In the genomic region with DNA sequence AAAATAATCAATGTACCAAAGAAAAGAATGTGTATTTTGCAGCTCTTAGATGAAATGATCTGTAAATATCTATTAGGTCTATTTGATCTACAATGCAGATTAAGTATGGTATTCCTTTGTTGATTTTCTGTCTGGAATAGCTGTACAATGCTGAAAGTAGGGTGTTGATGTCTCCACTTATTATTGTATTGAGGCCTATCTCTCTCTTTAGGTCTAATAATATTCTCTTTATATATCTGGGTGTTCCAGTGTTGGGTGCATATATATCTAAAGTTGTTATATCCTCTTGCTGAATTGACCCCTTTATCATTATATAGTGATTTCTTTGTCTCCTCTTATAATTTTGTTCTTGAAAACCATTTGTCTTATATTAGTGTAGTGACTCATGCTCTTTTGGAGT, we compare ENCODE assay signal across 28 cellular contexts.
DNase-seq lines count a peak whose midpoint lies in the region; ATAC-seq, FAIRE-seq and TF ChIP-seq lines count a peak whose summit lies in the region.
"Had no signal": no experiment of that assay in that cellular context is flagged by ENCODE, and none has a peak within 500 bp of the region (broad histone marks: within the 10 kb centered on the region; RNA-seq: fewer than 3 reads in every experiment).

No MANE protein-coding gene starts in this region.

- H3K27me3 ChIP-seq in HepG2 (ENCODE audit: control insufficient read depth in 1 of 2, insufficient read depth in 2 of 2, low read length in 2 of 2) (no peaks in the 10 kb centered on the region), right lobe of liver (no peaks in the 10 kb centered on the region)
- H3K27me3 ChIP-seq: BE2C; BLaER1; BLaER1 treated with 17β-estradiol and CSF1 and Interleukin-3, amounts not matched to agents 10 nM and 100 nM had no signal

- no peaks in the 10 kb centered on the region for H3K79me2 ChIP-seq in HepG2 (ENCODE audit: insufficient read depth, low read length)

- peaks cover 98% of the 10 kb centered on the region for H3K9me3 ChIP-seq in HepG2 (ENCODE audit: low read length)
- no peaks in the 10 kb centered on the region for H3K9me3 ChIP-seq in right lobe of liver
- H3K9me3 ChIP-seq: BE2C; BLaER1; BLaER1 treated with 17β-estradiol and CSF1 and Interleukin-3, amounts not matched to agents 10 nM and 100 nM; Caco-2 had no signal

- ATAC-seq in HepG2 (no peak), right lobe of liver (no peak)
- ATAC-seq: A549; CD8-positive, alpha-beta T cell had no signal

- TF ChIP-seq RAD21 in HepG2 (CRISPR knock-in tag; IDR thresholded peaks at IDR 0.05) = no peak

- FAIRE-seq in HepG2 (lab: Jason Lieb, UNC) = no peak
- FAIRE-seq: A204.1, A549, D721Med had no signal

- H4K20me1 ChIP-seq in HepG2 (ENCODE audit: insufficient read depth, low read length) = no peaks in the 10 kb centered on the region
- H4K20me1 ChIP-seq: BLaER1; BLaER1 treated with 17β-estradiol and CSF1 and Interleukin-3, amounts not matched to agents 10 nM and 100 nM had no signal

- H3K36me3 ChIP-seq in HepG2 (replicated peaks in 1 of 2; ENCODE audit: control insufficient read depth in 1 of 2, insufficient read depth in 2 of 2, low read length in 2 of 2) = no peaks in the 10 kb centered on the region
- H3K36me3 ChIP-seq in right lobe of liver = no peaks in the 10 kb centered on the region
- H3K36me3 ChIP-seq: BE2C; BLaER1; BLaER1 treated with 17β-estradiol and CSF1 and Interleukin-3, amounts not matched to agents 10 nM and 100 nM had no signal

- CTCF ChIA-PET in HepG2 (lab: Yijun Ruan, JAX; ENCODE audit: low intra/inter-chr PET ratio, low total read pairs) = no interaction called here

- DNase-seq in HepG2 (ENCODE audit: low spot score) (no peak), right lobe of liver (no peak)
- DNase-seq: 8988T; ACHN; AML-193; BE2C; C1 segment of cervical spinal cord; Caco-2; Calu3; CD4-positive, alpha-beta memory T cell; CD4-positive, alpha-beta T cell; CD4-positive, CD25-positive, alpha-beta regulatory T cell; CD8-positive, alpha-beta memory T cell; CD8-positive, alpha-beta T cell; COR-L47; DMS 273 treated with DMSO at 0.1 percent for 48 hours; DMS153; DMS79; DMS79 treated with DMSO at 0.1 percent for 48 hours; DND-41; EL had no signal

- TF ChIP-seq CTCF in HepG2 (CRISPR knock-in tag; IDR thresholded peaks at IDR 0.05) (no peak), right lobe of liver (IDR thresholded peaks at IDR 0.05) (no peak)

- in situ Hi-C loops in HepG2 (cut with HindIII; ENCODE audit: extremely low pct_ligation_motif_present, low pct_unique_long_range_greater_than_20kb) = no loop called here

- intact Hi-C loops in HepG2 (cut with micrococcal nuclease; ENCODE audit: unreplicated experiment) (no loop called here), right lobe of liver (cut with DNase I) (no loop called here)

- no peak overlapping the region for H2AFZ ChIP-seq in HepG2 (ENCODE audit: low read length)

- H3K4me2 ChIP-seq in HepG2 (ENCODE audit: low read depth, low read length) = no peak overlapping the region
- H3K4me2 ChIP-seq: A549; BLaER1; BLaER1 treated with 17β-estradiol and CSF1 and Interleukin-3, amounts not matched to agents 10 nM and 100 nM had no signal

- TF ChIP-seq POLR2A in HepG2 (IDR thresholded peaks at IDR 0.05; ENCODE audit: insufficient read depth in 1 of 2, low read depth in 2 of 2, low read length in 2 of 2) (no peak), right lobe of liver (IDR thresholded peaks at IDR 0.05) (no peak)

- no peak overlapping the region for H3K27ac ChIP-seq in HepG2 (ENCODE audit: extremely low read length, insufficient read depth, low read length)
- H3K27ac ChIP-seq in right lobe of liver = no peak overlapping the region
- H3K27ac ChIP-seq: 22Rv1; A549; BLaER1; BLaER1 treated with 17β-estradiol and CSF1 and Interleukin-3, amounts not matched to agents 10 nM and 100 nM; C4-2B had no signal

- H3K4me3 ChIP-seq in HepG2 (replicated peaks in 1 of 3; ENCODE audit: insufficient read depth in 1 of 3, low read depth in 2 of 3, low read length in 3 of 3) (no peak overlapping the region), right lobe of liver (no peak overlapping the region)
- H3K4me3 ChIP-seq: A549; BLaER1; BLaER1 treated with 17β-estradiol and CSF1 and Interleukin-3, amounts not matched to agents 10 nM and 100 nM had no signal

- TF ChIP-seq EP300 in HepG2 (IDR thresholded peaks at IDR 0.05; ENCODE audit: low read depth in 2 of 2, low read length in 2 of 2) = no peak
- no peak for TF ChIP-seq EP300 in HepG2 (CRISPR knock-in tag; IDR thresholded peaks at IDR 0.05; ENCODE audit: borderline replicate concordance)

- no peak overlapping the region for H3K9ac ChIP-seq in HepG2 (ENCODE audit: insufficient read depth, low read depth, low read length)
- H3K9ac ChIP-seq: BLaER1; BLaER1 treated with 17β-estradiol and CSF1 and Interleukin-3, amounts not matched to agents 10 nM and 100 nM had no signal

- BruUV-seq in HepG2 (replicated peaks; lab: Mats Ljungman, UMichigan) = no TSS peak

- no peaks in the 10 kb centered on the region for H3K4me1 ChIP-seq in HepG2 (ENCODE audit: insufficient read depth, low read length)
- no peaks in the 10 kb centered on the region for H3K4me1 ChIP-seq in right lobe of liver
- H3K4me1 ChIP-seq: A549; BLaER1; BLaER1 treated with 17β-estradiol and CSF1 and Interleukin-3, amounts not matched to agents 10 nM and 100 nM; Caco-2 had no signal

- POLR2A ChIA-PET in HepG2 (lab: Yijun Ruan, JAX) = no interaction called here

TF ChIP-seq in HepG2, 621 proteins besides CTCF, POLR2A, EP300 and RAD21:
- TF ChIP-seq, protein P1, sequence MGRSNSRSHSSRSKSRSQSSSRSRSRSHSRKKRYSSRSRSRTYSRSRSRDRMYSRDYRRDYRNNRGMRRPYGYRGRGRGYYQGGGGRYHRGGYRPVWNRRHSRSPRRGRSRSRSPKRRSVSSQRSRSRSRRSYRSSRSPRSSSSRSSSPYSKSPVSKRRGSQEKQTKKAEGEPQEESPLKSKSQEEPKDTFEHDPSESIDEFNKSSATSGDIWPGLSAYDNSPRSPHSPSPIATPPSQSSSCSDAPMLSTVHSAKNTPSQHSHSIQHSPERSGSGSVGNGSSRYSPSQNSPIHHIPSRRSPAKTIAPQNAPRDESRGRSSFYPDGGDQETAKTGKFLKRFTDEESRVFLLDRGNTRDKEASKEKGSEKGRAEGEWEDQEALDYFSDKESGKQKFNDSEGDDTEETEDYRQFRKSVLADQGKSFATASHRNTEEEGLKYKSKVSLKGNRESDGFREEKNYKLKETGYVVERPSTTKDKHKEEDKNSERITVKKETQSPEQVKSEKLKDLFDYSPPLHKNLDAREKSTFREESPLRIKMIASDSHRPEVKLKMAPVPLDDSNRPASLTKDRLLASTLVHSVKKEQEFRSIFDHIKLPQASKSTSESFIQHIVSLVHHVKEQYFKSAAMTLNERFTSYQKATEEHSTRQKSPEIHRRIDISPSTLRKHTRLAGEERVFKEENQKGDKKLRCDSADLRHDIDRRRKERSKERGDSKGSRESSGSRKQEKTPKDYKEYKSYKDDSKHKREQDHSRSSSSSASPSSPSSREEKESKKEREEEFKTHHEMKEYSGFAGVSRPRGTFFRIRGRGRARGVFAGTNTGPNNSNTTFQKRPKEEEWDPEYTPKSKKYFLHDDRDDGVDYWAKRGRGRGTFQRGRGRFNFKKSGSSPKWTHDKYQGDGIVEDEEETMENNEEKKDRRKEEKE (IDR thresholded peaks at IDR 0.05) = 0 out of 2 replicates have a peak, but pooled peaks have one; percentile 92
- no peak for TF ChIP-seq ZC3H13 (CRISPR knock-in tag; IDR thresholded peaks at IDR 0.05)
